ENCODE assay signal across 13 cellular contexts in the genomic region with DNA sequence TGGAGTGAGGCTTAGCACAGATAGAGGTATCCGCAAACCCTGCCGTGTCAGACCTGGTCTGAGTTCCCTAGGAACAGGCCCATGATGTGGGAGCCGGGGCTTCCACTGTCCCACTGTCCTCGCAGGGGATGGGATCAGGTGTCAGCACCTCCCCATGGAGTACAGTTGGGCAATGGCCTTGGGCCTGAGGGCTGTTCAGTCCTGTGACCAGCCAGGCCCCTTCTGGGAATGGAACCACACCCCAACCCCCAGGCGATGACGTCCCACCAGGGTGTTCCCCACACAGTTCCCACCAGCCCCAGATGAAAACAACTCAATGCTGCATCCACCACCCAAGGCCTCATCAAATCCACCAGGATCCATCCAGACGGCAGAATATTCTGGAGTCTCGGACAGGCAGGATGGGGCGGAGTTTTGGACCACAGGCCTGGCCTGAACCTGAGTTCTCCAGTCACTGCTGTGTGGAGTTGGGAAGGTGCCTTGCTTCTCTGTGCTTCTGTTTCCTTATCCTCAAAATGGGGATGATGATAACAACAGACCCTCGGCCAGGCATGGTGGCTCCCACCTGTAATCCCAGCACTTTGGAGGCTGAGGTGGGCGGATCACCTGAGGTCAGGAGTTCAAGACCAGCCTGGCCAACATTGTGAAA.
"Had no signal": no experiment of that assay in that cellular context is flagged by ENCODE, and none has a peak within 500 bp of the region (broad histone marks: within the 10 kb centered on the region; RNA-seq: fewer than 3 reads in every experiment).

No MANE protein-coding gene starts in this region.

- H3K27ac Mint-ChIP-seq: activated CD4-positive, alpha-beta memory T cell treated with anti-CD3 and anti-CD28 coated beads for 36 hours; activated naive CD8-positive, alpha-beta T cell had no signal

- H3K4me3 Mint-ChIP-seq: activated CD4-positive, alpha-beta memory T cell treated with anti-CD3 and anti-CD28 coated beads for 36 hours; activated naive CD8-positive, alpha-beta T cell had no signal

- H3K4me3 ChIP-seq: esophagus squamous epithelium, heart right ventricle, pancreas, upper lobe of left lung had no signal

- DNase-seq: activated CD4-positive, alpha-beta memory T cell treated with anti-CD3 and anti-CD28 coated beads for 36 hours; activated gamma-delta T cell; activated T-cell treated with anti-CD3 and anti-CD28 coated beads, Interleukin-2, amount 50 U/mL, for 48 hours; anterior cingulate cortex; esophagus squamous epithelium; heart right ventricle; islet precursor cell; pancreas; stimulated activated CD4-positive, alpha-beta T cell treated with anti-CD3 and anti-CD28 coated beads, Interleukin-2, amount 100 ng/mL, for 48 hours; stimulated activated naive CD4-positive, alpha-beta T cell treated with Interleukin-2 at 50 U/mL for 16 hours; upper lobe of left lung had no signal

- ATAC-seq: heart right ventricle, left lobe of liver, pancreas had no signal

- H3K36me3 Mint-ChIP-seq: activated CD4-positive, alpha-beta memory T cell treated with anti-CD3 and anti-CD28 coated beads for 36 hours had no signal
